In genomic region chr7:4774804-4775280, GRCh38 we compare ENCODE assay signal across 8 cellular contexts. TPM values are rescaled to one million over a fixed set of nuclear protein-coding genes. Genes with fewer than 3 reads are reported as not detected.
DNase-seq lines count a peak whose midpoint lies in the region; ATAC-seq and TF ChIP-seq lines count a peak whose summit lies in the region.

No MANE protein-coding gene starts in this region.

- peak overlapping the region; percentile 96 to 97 for H3K4me3 Mint-ChIP-seq in effector memory CD8-positive, alpha-beta T cell

- peak overlapping the region; percentile 82 for H3K27ac ChIP-seq in muscle layer of colon (ENCODE audit: low read depth, low read length)

- ATAC-seq in GM19324 (IDR thresholded peaks at IDR 0.05; ENCODE audit: low FRiP score, unreplicated experiment) (peak; percentile 27), HG03342 (IDR thresholded peaks at IDR 0.05; ENCODE audit: unreplicated experiment) (peak; percentile 36)
- ATAC-seq in effector memory CD8-positive, alpha-beta T cell (replicated peaks), result peak; percentile 16

- no peaks in the 10 kb centered on the region for H3K27me3 ChIP-seq in muscle layer of colon (ENCODE audit: control insufficient read depth in 1 of 2, insufficient read depth in 2 of 2, low read length in 2 of 2)

- no peaks in the 10 kb centered on the region for H3K9me3 ChIP-seq in muscle layer of colon (ENCODE audit: low read length)

- peaks cover 27 to 35% of the 10 kb centered on the region in 2 donors for H3K4me1 Mint-ChIP-seq in effector memory CD8-positive, alpha-beta T cell (ENCODE audit: low read depth in 2 of 2)

- H3K4me1 ChIP-seq in muscle layer of colon (ENCODE audit: insufficient read depth, low read length), result peaks cover 39% of the 10 kb centered on the region

- no peaks in the 10 kb centered on the region for H3K27me3 Mint-ChIP-seq in effector memory CD8-positive, alpha-beta T cell

- DNase-seq in Daoy (ENCODE audit: low read depth) (peak; percentile 63), SKM-1 (lab: John Stamatoyannopoulos, UW; ENCODE audit: unreplicated experiment) (peak; percentile 39), GM10266 (ENCODE audit: extremely low spot score) (no peak)
- DNase-seq in effector memory CD8-positive, alpha-beta T cell, result no peak
- no peak for DNase-seq in stimulated activated naive CD4-positive, alpha-beta T cell treated with Interleukin-2 at 50 U/mL for 16 hours (lab: John Stamatoyannopoulos, UW)

- H3K36me3 Mint-ChIP-seq in effector memory CD8-positive, alpha-beta T cell (ENCODE audit: insufficient read depth), result peaks cover 26% of the 10 kb centered on the region

- no peaks in the 10 kb centered on the region for H3K9me3 Mint-ChIP-seq in effector memory CD8-positive, alpha-beta T cell

- H3K36me3 ChIP-seq in muscle layer of colon (ENCODE audit: insufficient read depth, low read length), result peaks cover 5% of the 10 kb centered on the region

- peak overlapping the region; percentile 84 to 95 for H3K4me3 ChIP-seq in muscle layer of colon (ENCODE audit: low read depth in 1 of 2, low read length in 2 of 2)

- H3K27ac Mint-ChIP-seq in effector memory CD8-positive, alpha-beta T cell, result peak overlapping the region; percentile 98 to 99

- no peak for TF ChIP-seq CTCF in GM10266 (IDR thresholded peaks at IDR 0.05; ENCODE audit: control insufficient read depth, insufficient read depth, low read depth, missing control alignments)

- H3K9ac ChIP-seq in muscle layer of colon (ENCODE audit: low read length), result peak overlapping the region; percentile 81

RNA-seq across cellular contexts. Expression of gene AP5Z1, which starts 0.6 kb away (rescaled TPM):
- 37.2 and 40.0 TPM in 2 replicates for total RNA-seq in Daoy (2014; rRNA removed; shearing (Covaris generic))

Comparison
In these comparisons a context has a peak if more than half of its experiments do, and no peak if none do; other contexts are left out.
1. DNase-seq: peak in Daoy (single experiment) and SKM-1 (single experiment); none in effector memory CD8-positive, alpha-beta T cell (0 of 3), GM10266 (single experiment) and stimulated activated naive CD4-positive, alpha-beta T cell treated with Interleukin-2 at 50 U/mL for 16 hours (single experiment).
2. Peak in every context shown above with its lines, with median percentiles within 50 percentile points of each other: ATAC-seq.